Comparison of ENCODE assay signal across 4 cellular contexts in the genomic region with DNA sequence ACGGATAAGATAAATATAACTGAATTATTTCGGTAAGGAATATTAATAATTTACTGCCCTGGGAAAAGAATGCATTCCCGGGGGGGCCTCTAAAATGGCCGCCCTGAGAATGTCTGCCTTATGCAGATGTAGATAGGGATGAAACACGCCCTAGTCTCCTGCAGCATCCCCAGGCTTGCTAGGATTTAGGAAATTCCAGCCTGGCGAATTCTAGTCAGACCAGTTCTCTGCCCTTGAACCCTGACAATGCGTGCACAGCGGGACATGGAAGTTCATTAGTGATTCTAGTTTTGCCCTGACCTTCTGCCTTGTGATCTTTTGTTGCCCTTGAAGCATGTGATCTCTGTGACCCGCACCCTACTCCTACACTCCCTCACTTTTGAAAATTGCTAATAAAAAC. TPM values are rescaled to one million over a fixed set of nuclear protein-coding genes. Genes with fewer than 3 reads are reported as not detected.
"Had no signal": no experiment of that assay in that cellular context is flagged by ENCODE, and none has a peak within 500 bp of the region (broad histone marks: within the 10 kb centered on the region; RNA-seq: fewer than 3 reads in every experiment).

No MANE protein-coding gene starts in this region.

RNA-seq across cellular contexts. Expression of a gene that starts 11.1 kb away (rescaled TPM):
- total RNA-seq: HepG2, HFFc6, HT1080 had no signal
- polyA plus RNA-seq: HepG2, IgD-negative memory B cell had no signal

RNA-seq across cellular contexts. Expression of a gene that starts 39.4 kb away (rescaled TPM):
- total RNA-seq: HepG2, HFFc6, HT1080 had no signal
- polyA plus RNA-seq: IgD-negative memory B cell had no signal
